Comparison of ENCODE assay signal across 17 cellular contexts in genomic region chr9:96491880-96492525, GRCh38. TPM values are rescaled to one million over a fixed set of nuclear protein-coding genes. Genes with fewer than 3 reads are reported as not detected.
A peak's percentile ranks its signal among the peaks of the same experiment; 100 is the strongest.
DNase-seq lines count a peak whose midpoint lies in the region; ATAC-seq and TF ChIP-seq lines count a peak whose summit lies in the region.
"Had no signal": no experiment of that assay in that cellular context is flagged by ENCODE, and none has a peak within 500 bp of the region (broad histone marks: within the 10 kb centered on the region; RNA-seq: fewer than 3 reads in every experiment).

No MANE protein-coding gene starts in this region.

- H3K79me2 ChIP-seq in smooth muscle cell (ENCODE audit: low read depth): no peaks in the 10 kb centered on the region

- H3K4me3 ChIP-seq in left ventricle myocardium inferior (peak overlapping the region; percentile 4), smooth muscle cell (no peak overlapping the region)
- H3K4me3 ChIP-seq: A549, GM12878, pancreas, spleen had no signal

- peaks cover 14% of the 10 kb centered on the region for H3F3A ChIP-seq in smooth muscle cell (ENCODE audit: low read depth)

- TF ChIP-seq CTCF in left ventricle myocardium inferior (IDR thresholded peaks at IDR 0.05; ENCODE audit: borderline replicate concordance): no peak
- TF ChIP-seq CTCF in smooth muscle cell (IDR thresholded peaks at IDR 0.05; ENCODE audit: borderline replicate concordance, insufficient read depth, poor library complexity, severe bottlenecking): no peak

- H4K20me1 ChIP-seq in smooth muscle cell (ENCODE audit: low read depth): no peaks in the 10 kb centered on the region

- peaks cover 6% of the 10 kb centered on the region for H3K4me1 Mint-ChIP-seq in activated CD4-positive, alpha-beta T cell treated with anti-CD3 and anti-CD28 coated beads, Interleukin-2, amount 10 ng/mL, durations not matched to agents 24 days and 14 days
- H3K4me1 Mint-ChIP-seq in activated naive CD8-positive, alpha-beta T cell (ENCODE audit: low read depth): peaks cover 9% of the 10 kb centered on the region

- H2AFZ ChIP-seq in smooth muscle cell (ENCODE audit: low read depth): no peak overlapping the region

- H3K27ac Mint-ChIP-seq in activated CD4-positive, alpha-beta T cell treated with anti-CD3 and anti-CD28 coated beads, Interleukin-2, amount 10 ng/mL, durations not matched to agents 24 days and 14 days: peak overlapping the region; percentile 71
- peak overlapping the region; percentile 92 for H3K27ac Mint-ChIP-seq in activated naive CD8-positive, alpha-beta T cell

- no peaks in the 10 kb centered on the region for H3K9me3 Mint-ChIP-seq in activated CD4-positive, alpha-beta T cell treated with anti-CD3 and anti-CD28 coated beads, Interleukin-2, amount 10 ng/mL, durations not matched to agents 24 days and 14 days
- no peaks in the 10 kb centered on the region for H3K9me3 Mint-ChIP-seq in activated naive CD8-positive, alpha-beta T cell (ENCODE audit: low read depth)

- ATAC-seq in GM21825 (IDR thresholded peaks at IDR 0.05; ENCODE audit: unreplicated experiment) (no peak), HG03469 (IDR thresholded peaks at IDR 0.05; ENCODE audit: unreplicated experiment) (no peak)
- ATAC-seq: A549, GM12878 had no signal

- no peaks in the 10 kb centered on the region for H3K9me3 ChIP-seq in left ventricle myocardium inferior (replicated peaks)
- no peaks in the 10 kb centered on the region for H3K9me3 ChIP-seq in smooth muscle cell (replicated peaks; ENCODE audit: low read depth)
- H3K9me3 ChIP-seq: A549, pancreas, spleen had no signal

- H3K27me3 Mint-ChIP-seq in activated CD4-positive, alpha-beta T cell treated with anti-CD3 and anti-CD28 coated beads, Interleukin-2, amount 10 ng/mL, durations not matched to agents 24 days and 14 days: no peaks in the 10 kb centered on the region
- no peaks in the 10 kb centered on the region for H3K27me3 Mint-ChIP-seq in activated naive CD8-positive, alpha-beta T cell

- peak overlapping the region; percentile 73 for H3K27ac ChIP-seq in left ventricle myocardium inferior (replicated peaks)
- peak overlapping the region; percentile 36 for H3K27ac ChIP-seq in smooth muscle cell (ENCODE audit: low read depth)
- H3K27ac ChIP-seq: A549, pancreas, spleen had no signal

- no peak overlapping the region for H3K9ac ChIP-seq in smooth muscle cell (ENCODE audit: low read depth)

- peaks cover 35% of the 10 kb centered on the region for H3K4me1 ChIP-seq in left ventricle myocardium inferior
- no peaks in the 10 kb centered on the region for H3K4me1 ChIP-seq in smooth muscle cell (ENCODE audit: low read depth)
- H3K4me1 ChIP-seq: A549 had no signal

- intact Hi-C loops in activated CD4-positive, alpha-beta T cell treated with anti-CD3 and anti-CD28 coated beads, Interleukin-2, amount 10 ng/mL, durations not matched to agents 24 days and 14 days (cut with micrococcal nuclease): loop anchor here (1.0 to 5.0 kb wide), 2 partner anchors 13 to 75 kb away; no protein-coding TSS in a partner anchor
- intact Hi-C loops in left ventricle myocardium inferior (cut with micrococcal nuclease): no loop called here

- H3K36me3 Mint-ChIP-seq in activated CD4-positive, alpha-beta T cell treated with anti-CD3 and anti-CD28 coated beads, Interleukin-2, amount 10 ng/mL, durations not matched to agents 24 days and 14 days (ENCODE audit: low read depth): peaks cover 15% of the 10 kb centered on the region
- H3K36me3 Mint-ChIP-seq in activated naive CD8-positive, alpha-beta T cell: peaks cover 4% of the 10 kb centered on the region

- WGBS in smooth muscle cell (ENCODE audit: low lambda C conversion rate): 89% methylated on average over 17 of the region's 17 CpGs

- peak overlapping the region; percentile 36 for H3K4me2 ChIP-seq in smooth muscle cell
- H3K4me2 ChIP-seq: A549 had no signal

- no peaks in the 10 kb centered on the region for H3K27me3 ChIP-seq in left ventricle myocardium inferior (ENCODE audit: low read depth)
- no peaks in the 10 kb centered on the region for H3K27me3 ChIP-seq in smooth muscle cell (ENCODE audit: low read depth)
- H3K27me3 ChIP-seq: pancreas, spleen had no signal

- H3K36me3 ChIP-seq in left ventricle myocardium inferior (peaks cover 36% of the 10 kb centered on the region), smooth muscle cell (ENCODE audit: low read depth) (no peaks in the 10 kb centered on the region)

- H3K4me3 Mint-ChIP-seq in activated CD4-positive, alpha-beta T cell treated with anti-CD3 and anti-CD28 coated beads, Interleukin-2, amount 10 ng/mL, durations not matched to agents 24 days and 14 days: peak overlapping the region; percentile 44
- peak overlapping the region; percentile 45 for H3K4me3 Mint-ChIP-seq in activated naive CD8-positive, alpha-beta T cell

- DNase-seq in activated CD4-positive, alpha-beta T cell treated with anti-CD3 and anti-CD28 coated beads, Interleukin-2, amount 10 ng/mL, durations not matched to agents 24 days and 14 days: no peak
- no peak for DNase-seq in activated CD4-positive, alpha-beta T cell treated with anti-CD3 and anti-CD28 coated beads for 1 hour
- DNase-seq in left ventricle myocardium inferior: no peak
- no peak for DNase-seq in smooth muscle cell (lab: John Stamatoyannopoulos, UW; ENCODE audit: unreplicated experiment)
- DNase-seq in stimulated activated CD4-positive, alpha-beta T cell treated with anti-CD3 and anti-CD28 coated beads, Interleukin-4, amount 100 ng/mL, for 24 hours: no peak
- DNase-seq: KBM-7, midbrain, NCI-H1105, NCI-H2227 treated with DMSO at 0.1 percent for 48 hours, pancreas, spleen, T1000 had no signal

RNA-seq across cellular contexts. Expression of gene HABP4, which starts 42.0 kb away (rescaled TPM):
- total RNA-seq in activated CD4-positive, alpha-beta T cell treated with anti-CD3 and anti-CD28 coated beads, Interleukin-2, amount 10 ng/mL, durations not matched to agents 24 days and 14 days: 8.8 and 9.1 TPM in 2 replicates
- total RNA-seq in left ventricle myocardium inferior: 23.1 TPM
- 12.1 and 13.5 TPM in 2 replicates for total RNA-seq in smooth muscle cell
- 26.8 and 28.9 TPM in 2 replicates for polyA plus RNA-seq in smooth muscle cell
